7 cellular contexts compared by ENCODE assay signal in the genomic region with DNA sequence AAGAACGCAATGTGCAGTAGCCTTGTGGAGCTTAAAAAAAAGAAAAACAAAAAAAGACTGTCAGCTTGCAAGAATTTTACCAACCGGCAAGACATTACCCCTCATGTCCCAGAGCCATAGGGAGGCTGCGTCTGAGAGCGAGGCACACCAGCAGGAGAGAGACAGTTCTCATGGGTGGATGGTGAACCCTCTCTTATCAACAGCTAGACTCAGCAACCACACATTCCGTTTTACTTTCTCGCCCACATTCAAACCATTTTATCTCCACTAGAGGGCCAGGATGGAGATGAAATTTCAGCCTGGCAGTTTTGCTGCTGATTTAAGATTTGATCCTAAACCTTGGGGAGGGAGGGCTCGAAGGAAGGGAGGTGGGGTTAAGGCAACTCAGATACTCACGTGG.
DNase-seq lines count a peak whose midpoint lies in the region; ATAC-seq and TF ChIP-seq lines count a peak whose summit lies in the region.

No MANE protein-coding gene starts in this region.

- no peaks in the 10 kb centered on the region for H3K9me3 Mint-ChIP-seq in activated CD4-positive, alpha-beta memory T cell treated with anti-CD3 and anti-CD28 coated beads for 36 hours

- intact Hi-C loops in activated CD4-positive, alpha-beta memory T cell treated with anti-CD3 and anti-CD28 coated beads for 36 hours (cut with micrococcal nuclease) = loop anchor here (1.0 to 5.0 kb wide), 2 partner anchors 88 to 143 kb away; no protein-coding TSS in a partner anchor

- H3K27me3 Mint-ChIP-seq in activated CD4-positive, alpha-beta memory T cell treated with anti-CD3 and anti-CD28 coated beads for 36 hours = no peaks in the 10 kb centered on the region

- no peak for TF ChIP-seq EP300 in Ishikawa (IDR thresholded peaks at IDR 0.05; ENCODE audit: borderline replicate concordance)

- no peak overlapping the region for H3K27ac ChIP-seq in parathyroid adenoma

- H3K27ac Mint-ChIP-seq in activated CD4-positive, alpha-beta memory T cell treated with anti-CD3 and anti-CD28 coated beads for 36 hours = no peak overlapping the region

- peak; percentile 71 for TF ChIP-seq CTCF in fibroblast of villous mesenchyme (IDR thresholded peaks at IDR 0.05; ENCODE audit: insufficient read depth, low read depth, low read length)
- TF ChIP-seq CTCF in parathyroid adenoma (IDR thresholded peaks at IDR 0.05) = peak; percentile 45

- CTCF ChIA-PET in activated CD4-positive, alpha-beta memory T cell treated with anti-CD3 and anti-CD28 coated beads for 36 hours (lab: Charles Lee) = interaction anchor here (0.6 to 7.2 kb wide), 42 partner anchors 9 to 572 kb away, joined by 3 to 62 read pairs (median 4); partner anchors contain the start of gene ATXN1

- peaks cover 7% of the 10 kb centered on the region for H3K36me3 Mint-ChIP-seq in activated CD4-positive, alpha-beta memory T cell treated with anti-CD3 and anti-CD28 coated beads for 36 hours

- H2AFZ ChIP-seq in parathyroid adenoma = no peak overlapping the region

- H3K4me3 ChIP-seq in fibroblast of villous mesenchyme (ENCODE audit: low read depth, low read length) (no peak overlapping the region), parathyroid adenoma (ENCODE audit: low read depth, low read length) (no peak overlapping the region)

- DNase-seq in EL (peak; percentile 57), fibroblast of villous mesenchyme (ENCODE audit: low read depth) (peak; percentile 78), NCI-H1694 treated with DMSO at 0.1 percent for 48 hours (lab: John Stamatoyannopoulos, UW) (no peak)
- peak; percentile 39 for DNase-seq in activated CD4-positive, alpha-beta memory T cell treated with anti-CD3 and anti-CD28 coated beads for 36 hours

- peak; percentile 35; the same call in 1 of the 2 replicates for TF ChIP-seq RAD21 in Ishikawa (IDR thresholded peaks at IDR 0.05; ENCODE audit: low read depth)

- H3K4me1 ChIP-seq in parathyroid adenoma = no peaks in the 10 kb centered on the region

- H3K4me2 ChIP-seq in parathyroid adenoma (ENCODE audit: low read length) = no peak overlapping the region

- no peaks in the 10 kb centered on the region for H3K36me3 ChIP-seq in parathyroid adenoma (ENCODE audit: control insufficient read depth, insufficient read depth, low read length)

- no peak overlapping the region for H3K9ac ChIP-seq in parathyroid adenoma

- no peaks in the 10 kb centered on the region for H3K9me3 ChIP-seq in parathyroid adenoma (ENCODE audit: control insufficient read depth, low read length)

- no peaks in the 10 kb centered on the region for H3K79me2 ChIP-seq in parathyroid adenoma

- ATAC-seq in GM21723 (IDR thresholded peaks at IDR 0.05; ENCODE audit: unreplicated experiment) = no peak

- POLR2A ChIA-PET in activated CD4-positive, alpha-beta memory T cell treated with anti-CD3 and anti-CD28 coated beads for 36 hours (lab: Charles Lee) = interaction anchor here (0.6 to 3.5 kb wide), 4 partner anchors 19 to 249 kb away, joined by 3 to 19 read pairs (median 9); partner anchors contain the start of gene ATXN1

- peaks cover 79% of the 10 kb centered on the region for H3K4me1 Mint-ChIP-seq in activated CD4-positive, alpha-beta memory T cell treated with anti-CD3 and anti-CD28 coated beads for 36 hours (ENCODE audit: low read depth)

- H3K4me3 Mint-ChIP-seq in activated CD4-positive, alpha-beta memory T cell treated with anti-CD3 and anti-CD28 coated beads for 36 hours = no peak overlapping the region

- H3K27me3 ChIP-seq in parathyroid adenoma (ENCODE audit: control insufficient read depth, insufficient read depth, low read length) = no peaks in the 10 kb centered on the region

TF ChIP-seq in Ishikawa, 13 proteins besides CTCF, POLR2A, EP300 and RAD21:
- 0 out of 2 replicates have a peak, but pooled peaks have one; percentile 5 for TF ChIP-seq TEAD4 (IDR thresholded peaks at IDR 0.05)
- TF ChIP-seq NFIC (IDR thresholded peaks at IDR 0.05) = no peak
